In the genomic region with DNA sequence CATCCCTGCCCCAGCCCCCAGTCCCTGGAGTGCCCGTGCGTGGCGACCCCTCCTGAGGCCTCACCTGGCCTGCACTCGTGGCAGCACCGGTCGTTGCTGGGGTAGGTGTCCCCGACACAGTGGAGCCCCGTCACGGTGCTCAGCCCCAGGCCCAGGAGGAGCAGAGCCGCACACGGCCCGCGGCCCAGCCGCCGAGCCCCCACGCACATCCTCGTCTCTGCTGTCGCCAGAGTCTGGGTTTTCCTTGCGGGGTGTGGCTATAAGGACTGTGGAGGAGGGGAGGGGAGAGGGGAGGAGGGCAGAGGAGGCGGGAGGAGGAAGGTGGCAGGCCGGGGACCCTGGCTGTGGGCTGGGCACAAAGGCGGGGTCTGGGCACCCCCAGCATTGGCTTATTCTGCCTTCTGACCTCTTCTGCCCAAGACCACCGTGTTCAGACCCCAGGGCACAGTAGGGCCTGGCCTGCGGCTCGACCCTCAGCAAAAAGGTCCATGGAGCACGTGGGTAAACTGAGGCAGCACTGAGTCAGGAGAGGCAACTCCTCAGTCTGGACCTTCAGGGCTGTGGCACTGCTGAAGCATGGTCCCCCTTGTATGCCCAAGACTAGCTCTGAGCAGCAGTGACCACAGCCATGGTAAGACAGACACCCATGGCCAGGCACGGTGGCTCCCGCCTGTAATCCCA, we compare ENCODE assay signal across 11 cellular contexts. TPM values are rescaled to one million over a fixed set of nuclear protein-coding genes. Genes with fewer than 3 reads are reported as not detected.
A peak's percentile ranks its signal among the peaks of the same experiment; 100 is the strongest.
DNase-seq lines count a peak whose midpoint lies in the region; ATAC-seq and TF ChIP-seq lines count a peak whose summit lies in the region.
"Had no signal": no experiment of that assay in that cellular context is flagged by ENCODE, and none has a peak within 500 bp of the region (broad histone marks: within the 10 kb centered on the region; RNA-seq: fewer than 3 reads in every experiment).

Gene TNFRSF4, minus strand, starts transcription at position 235 of the 681 bp plus-strand sequence. Its CDS starts 26 bp downstream, at position 209.

- TF ChIP-seq CTCF in OCI-LY3 (IDR thresholded peaks at IDR 0.05; ENCODE audit: low read depth, low read length) (no peak), natural killer cell (IDR thresholded peaks at IDR 0.05) (no peak)

- no peaks in the 10 kb centered on the region for H3K79me2 ChIP-seq in OCI-LY3 (ENCODE audit: low read length)

- H3K9me3 ChIP-seq in BLaER1 (no peaks in the 10 kb centered on the region), OCI-LY3 (ENCODE audit: insufficient read depth, low read length) (no peaks in the 10 kb centered on the region)
- H3K9me3 ChIP-seq: Caco-2, prostate gland had no signal

- peak within 1 kb of the TSS; percentile 74 for H3K27ac Mint-ChIP-seq in activated naive CD8-positive, alpha-beta T cell treated with anti-CD3 and anti-CD28 coated beads for 36 hours
- peak within 1 kb of the TSS; percentile 98 to 99 for H3K27ac Mint-ChIP-seq in natural killer cell

- H3K4me1 ChIP-seq in BLaER1 (peaks cover 81% of the 10 kb centered on the region), OCI-LY3 (ENCODE audit: low read length) (peaks cover 18% of the 10 kb centered on the region)
- H3K4me1 ChIP-seq: Caco-2, prostate gland had no signal

- H3K27me3 Mint-ChIP-seq in activated naive CD8-positive, alpha-beta T cell treated with anti-CD3 and anti-CD28 coated beads for 36 hours, result no peaks in the 10 kb centered on the region
- H3K27me3 Mint-ChIP-seq in natural killer cell (ENCODE audit: low read depth in 2 of 2), result no peaks in the 10 kb centered on the region

- peak within 1 kb of the TSS; percentile 74 for H3K4me3 Mint-ChIP-seq in activated naive CD8-positive, alpha-beta T cell treated with anti-CD3 and anti-CD28 coated beads for 36 hours
- peak within 1 kb of the TSS; percentile 71 for H3K4me3 Mint-ChIP-seq in natural killer cell

- no peak within 1 kb of the TSS for H2AFZ ChIP-seq in OCI-LY3 (ENCODE audit: low read depth, low read length)

- peaks cover 36% of the 10 kb centered on the region for H3K4me1 Mint-ChIP-seq in activated naive CD8-positive, alpha-beta T cell treated with anti-CD3 and anti-CD28 coated beads for 36 hours
- H3K4me1 Mint-ChIP-seq in natural killer cell, result peaks cover 10 to 48% of the 10 kb centered on the region in 2 donors

- peak; percentile 52 for DNase-seq in activated naive CD8-positive, alpha-beta T cell treated with anti-CD3 and anti-CD28 coated beads for 36 hours
- DNase-seq in natural killer cell (no peak), H4 (ENCODE audit: low spot score) (no peak), putamen (ENCODE audit: low spot score) (no peak), NCI-H446 (lab: John Stamatoyannopoulos, UW) (no peak), NOMO-1 (lab: John Stamatoyannopoulos, UW; ENCODE audit: unreplicated experiment in 2 of 2) (no peak)
- DNase-seq: Caco-2; effector CD8-positive, alpha-beta T cell had no signal

- H3K27me3 ChIP-seq in BLaER1, result peaks cover 6% of the 10 kb centered on the region; the same call in 1 of the 2 replicates
- no peaks in the 10 kb centered on the region for H3K27me3 ChIP-seq in OCI-LY3 (ENCODE audit: low read depth, low read length)

- peak within 1 kb of the TSS; percentile 99 for H3K4me2 ChIP-seq in BLaER1
- H3K4me2 ChIP-seq in OCI-LY3 (ENCODE audit: low read length), result peak within 1 kb of the TSS; percentile 61

- peak within 1 kb of the TSS; percentile 43 for H3K4me3 ChIP-seq in BLaER1
- no peak within 1 kb of the TSS for H3K4me3 ChIP-seq in OCI-LY3 (ENCODE audit: low read length)

- peaks cover 23% of the 10 kb centered on the region for H3K36me3 Mint-ChIP-seq in activated naive CD8-positive, alpha-beta T cell treated with anti-CD3 and anti-CD28 coated beads for 36 hours
- no peaks in the 10 kb centered on the region for H3K36me3 Mint-ChIP-seq in natural killer cell

- H4K20me1 ChIP-seq in BLaER1 (peaks cover 67% of the 10 kb centered on the region), OCI-LY3 (ENCODE audit: insufficient read depth, low read length) (no peaks in the 10 kb centered on the region)

- H3K9me3 Mint-ChIP-seq in activated naive CD8-positive, alpha-beta T cell treated with anti-CD3 and anti-CD28 coated beads for 36 hours, result no peaks in the 10 kb centered on the region
- no peaks in the 10 kb centered on the region for H3K9me3 Mint-ChIP-seq in natural killer cell

- peak within 1 kb of the TSS; percentile 38; the same call in 1 of the 2 replicates for H3K27ac ChIP-seq in BLaER1
- H3K27ac ChIP-seq in OCI-LY3 (ENCODE audit: low read length), result peak within 1 kb of the TSS; percentile 5; the same call in 1 of the 2 replicates
- H3K27ac ChIP-seq: prostate gland had no signal

- peaks cover 42% of the 10 kb centered on the region for H3K36me3 ChIP-seq in BLaER1
- peaks cover 14% of the 10 kb centered on the region for H3K36me3 ChIP-seq in OCI-LY3 (replicated peaks; ENCODE audit: low read depth, low read length)

- H3K9ac ChIP-seq in BLaER1, result 0 out of 2 replicates have a peak within 1 kb of the TSS, but pooled peaks have one; percentile 38
- no peak within 1 kb of the TSS for H3K9ac ChIP-seq in OCI-LY3 (ENCODE audit: low read length)

- intact Hi-C loops in natural killer cell (cut with micrococcal nuclease), result loop anchor here (2.0 kb wide), 1 partner anchor 17 kb away; no protein-coding TSS in a partner anchor

- peak in 2 of 3 donors; percentile 8 to 9 for ATAC-seq in natural killer cell

RNA-seq across cellular contexts. Expression of gene TNFRSF4, which starts in this region (rescaled TPM):
- total RNA-seq in activated naive CD8-positive, alpha-beta T cell treated with anti-CD3 and anti-CD28 coated beads for 36 hours, result 100 to 1,000 TPM; 110 to 111 TPM
- 10 to 100 TPM; 14.3 to 26.5 (median 15.7) TPM for total RNA-seq in natural killer cell
- not detected in 2 replicates for total RNA-seq in H4 (2014; rRNA removed; shearing (Covaris generic))
- total RNA-seq: Caco-2 had no signal

Comparison
In these comparisons a context has a peak if more than half of its experiments do, and no peak if none do; other contexts are left out.
1. RNA of gene TNFRSF4 (total RNA-seq): 110 to 111 TPM in activated naive CD8-positive, alpha-beta T cell treated with anti-CD3 and anti-CD28 coated beads for 36 hours and 14.3 to 26.5 TPM in natural killer cell; not detected in H4; every median in the first group is over 10 times any median in the second.
2. RNA of gene TNFRSF4 (total RNA-seq): 110 to 111 TPM in activated naive CD8-positive, alpha-beta T cell treated with anti-CD3 and anti-CD28 coated beads for 36 hours; 14.3 to 26.5 TPM in natural killer cell; every median in the first group is over 4 times any median in the second.